In genomic region chr7:128791968-128792319, GRCh38 we compare ENCODE assay signal across 8 cellular contexts. TPM values are rescaled to one million over a fixed set of nuclear protein-coding genes. Genes with fewer than 3 reads are reported as not detected.
DNase-seq lines count a peak whose midpoint lies in the region; ATAC-seq and TF ChIP-seq lines count a peak whose summit lies in the region.

CCDC136 (plus strand) TSS chr7:128791968; CDS start chr7:128792412, 444 bp downstream.

- peak within 1 kb of the TSS; percentile 93 for H2AFZ ChIP-seq in OCI-LY3 (ENCODE audit: low read depth, low read length)
- H2AFZ ChIP-seq in neural progenitor cell (replicated peaks), result peak within 1 kb of the TSS; percentile 87

- ATAC-seq in GM19035 (IDR thresholded peaks at IDR 0.05; ENCODE audit: unreplicated experiment), result no peak

- no peaks in the 10 kb centered on the region for H4K20me1 ChIP-seq in OCI-LY3 (ENCODE audit: insufficient read depth, low read length)
- no peaks in the 10 kb centered on the region for H4K20me1 ChIP-seq in neural progenitor cell (ENCODE audit: low read depth)

- H3K9me3 Mint-ChIP-seq in endothelial cell (ENCODE audit: unreplicated experiment) (no peaks in the 10 kb centered on the region), neural progenitor cell (no peaks in the 10 kb centered on the region)

- H3K36me3 Mint-ChIP-seq in endothelial cell (ENCODE audit: low read depth, unreplicated experiment) (peaks cover 12% of the 10 kb centered on the region), neural progenitor cell (peaks cover 19% of the 10 kb centered on the region)

- TF ChIP-seq CTCF in OCI-LY3 (IDR thresholded peaks at IDR 0.05; ENCODE audit: low read depth, low read length) (no peak), endothelial cell (IDR thresholded peaks at IDR 0.05; ENCODE audit: unreplicated experiment) (no peak), neural progenitor cell (IDR thresholded peaks at IDR 0.05) (no peak)

- H3K27me3 Mint-ChIP-seq in endothelial cell (ENCODE audit: unreplicated experiment), result peaks cover 4% of the 10 kb centered on the region
- peaks cover 9% of the 10 kb centered on the region for H3K27me3 Mint-ChIP-seq in neural progenitor cell (ENCODE audit: insufficient read depth, low read depth)

- H3K4me2 ChIP-seq in OCI-LY3 (ENCODE audit: low read length) (peak within 1 kb of the TSS; percentile 100), neural progenitor cell (peak within 1 kb of the TSS; percentile 88)

- H3K4me3 ChIP-seq in OCI-LY3 (ENCODE audit: low read length) (peak within 1 kb of the TSS; percentile 95), neural progenitor cell (peak within 1 kb of the TSS; percentile 100)

- H3K9me3 ChIP-seq in OCI-LY3 (ENCODE audit: insufficient read depth, low read length) (no peaks in the 10 kb centered on the region), neural progenitor cell (ENCODE audit: low read depth) (no peaks in the 10 kb centered on the region)

- peaks cover 55% of the 10 kb centered on the region for H3F3A ChIP-seq in neural progenitor cell (ENCODE audit: low read depth)

- H3K27ac ChIP-seq in OCI-LY3 (ENCODE audit: low read length) (no peak within 1 kb of the TSS), neural progenitor cell (no peak within 1 kb of the TSS)

- peaks cover 29% of the 10 kb centered on the region for H3K27me3 ChIP-seq in OCI-LY3 (ENCODE audit: low read depth, low read length)
- no peaks in the 10 kb centered on the region for H3K27me3 ChIP-seq in neural progenitor cell

- H3K27ac Mint-ChIP-seq in endothelial cell (ENCODE audit: unreplicated experiment) (no peak within 1 kb of the TSS), neural progenitor cell (no peak within 1 kb of the TSS)

- H3K4me1 Mint-ChIP-seq in endothelial cell (ENCODE audit: unreplicated experiment), result peaks cover 15% of the 10 kb centered on the region
- H3K4me1 Mint-ChIP-seq in neural progenitor cell, result peaks cover 25% of the 10 kb centered on the region

- H3K9ac ChIP-seq in OCI-LY3 (ENCODE audit: low read length), result peak within 1 kb of the TSS; percentile 72
- peak within 1 kb of the TSS; percentile 54 for H3K9ac ChIP-seq in neural progenitor cell

- H3K4me1 ChIP-seq in OCI-LY3 (ENCODE audit: low read length), result peaks cover 6% of the 10 kb centered on the region; the same call in 1 of the 2 replicates
- H3K4me1 ChIP-seq in neural progenitor cell, result peaks cover 53% of the 10 kb centered on the region

- H3K36me3 ChIP-seq in OCI-LY3 (replicated peaks; ENCODE audit: low read depth, low read length) (no peaks in the 10 kb centered on the region), neural progenitor cell (peaks cover 9% of the 10 kb centered on the region)

- H3K79me2 ChIP-seq in OCI-LY3 (ENCODE audit: low read length) (no peaks in the 10 kb centered on the region), neural progenitor cell (ENCODE audit: low read depth) (peaks cover 21% of the 10 kb centered on the region)

- H3K4me3 Mint-ChIP-seq in endothelial cell (ENCODE audit: unreplicated experiment), result peak within 1 kb of the TSS; percentile 83
- H3K4me3 Mint-ChIP-seq in neural progenitor cell, result peak within 1 kb of the TSS; percentile 92

- DNase-seq in Daoy (ENCODE audit: low read depth) (peak; percentile 63), endothelial cell (ENCODE audit: low spot score) (no peak), neural progenitor cell (ENCODE audit: low spot score) (no peak), UCSD-AML1 (lab: John Stamatoyannopoulos, UW; ENCODE audit: unreplicated experiment) (no peak), COLO668 (lab: John Stamatoyannopoulos, UW; ENCODE audit: unreplicated experiment) (no peak)
- DNase-seq in activated effector memory CD4-positive, alpha-beta T cell treated with anti-CD3 and anti-CD28 coated beads, Interleukin-2, amount 50 U/mL, for 16 hours, result no peak

RNA-seq across cellular contexts. Expression of gene CCDC136, which starts in this region (rescaled TPM):
- total RNA-seq in Daoy (2014; rRNA removed; shearing (Covaris generic)), result 7.7 and 8.9 TPM in 2 replicates
- total RNA-seq in endothelial cell (ENCODE audit: unreplicated experiment), result 31.5 TPM
- total RNA-seq in neural progenitor cell (ENCODE audit: low replicate concordance), result 93.6 and 115 TPM in 2 replicates
